In genomic region chr1:204563780-204564179, GRCh38 we compare ENCODE assay signal across 23 cellular contexts. TPM values are rescaled to one million over a fixed set of nuclear protein-coding genes. Genes with fewer than 3 reads are reported as not detected.
DNase-seq lines count a peak whose midpoint lies in the region; ATAC-seq lines count a peak whose summit lies in the region.
"Had no signal": no experiment of that assay in that cellular context is flagged by ENCODE, and none has a peak within 500 bp of the region (broad histone marks: within the 10 kb centered on the region; RNA-seq: fewer than 3 reads in every experiment).

No MANE protein-coding gene starts in this region.

- H3K27ac Mint-ChIP-seq in activated naive CD4-positive, alpha-beta T cell treated with anti-CD3 and anti-CD28 coated beads, Interleukin-2, amount 10 ng/mL, durations not matched to agents 7 days and 5 days: peak overlapping the region; percentile 81
- H3K27ac Mint-ChIP-seq in T-cell: peak overlapping the region; percentile 77 to 82
- peak overlapping the region; percentile 40 for H3K27ac Mint-ChIP-seq in activated naive CD8-positive, alpha-beta T cell treated with anti-CD3 and anti-CD28 coated beads, Interleukin-2, amount 50 U/mL, for 24 hours

- no peak overlapping the region for H3K4me3 Mint-ChIP-seq in activated naive CD4-positive, alpha-beta T cell treated with anti-CD3 and anti-CD28 coated beads, Interleukin-2, amount 10 ng/mL, durations not matched to agents 7 days and 5 days
- H3K4me3 Mint-ChIP-seq in T-cell: peak overlapping the region in 1 of 3 donors; percentile 1
- H3K4me3 Mint-ChIP-seq in activated naive CD8-positive, alpha-beta T cell treated with anti-CD3 and anti-CD28 coated beads, Interleukin-2, amount 50 U/mL, for 24 hours: no peak overlapping the region

- H3K4me1 Mint-ChIP-seq in activated naive CD4-positive, alpha-beta T cell treated with anti-CD3 and anti-CD28 coated beads, Interleukin-2, amount 10 ng/mL, durations not matched to agents 7 days and 5 days: peaks cover 73% of the 10 kb centered on the region
- peaks cover 53 to 60% (median 59%) of the 10 kb centered on the region in 3 donors for H3K4me1 Mint-ChIP-seq in T-cell
- H3K4me1 Mint-ChIP-seq in activated naive CD8-positive, alpha-beta T cell treated with anti-CD3 and anti-CD28 coated beads, Interleukin-2, amount 50 U/mL, for 24 hours: peaks cover 53% of the 10 kb centered on the region

- CTCF ChIA-PET in activated naive CD4-positive, alpha-beta T cell treated with anti-CD3 and anti-CD28 coated beads, Interleukin-2, amount 10 ng/mL, durations not matched to agents 7 days and 5 days (lab: Charles Lee): interaction anchor here (0.9 to 2.1 kb wide), 6 partner anchors 19 to 243 kb away, joined by 3 to 20 read pairs (median 3); partner anchors contain the start of gene MDM4
- CTCF ChIA-PET in T-cell (lab: Charles Lee): interaction anchor here (0.6 to 1.2 kb wide), 6 partner anchors 61 to 1543 kb away, joined by 3 to 5 read pairs (median 3); no protein-coding TSS in a partner anchor

- H3K9me3 ChIP-seq in thymus (ENCODE audit: control insufficient read depth): no peaks in the 10 kb centered on the region
- H3K9me3 ChIP-seq: suprapubic skin, vagina had no signal

- no peak for DNase-seq in activated naive CD4-positive, alpha-beta T cell treated with anti-CD3 and anti-CD28 coated beads, Interleukin-2, amount 10 ng/mL, durations not matched to agents 7 days and 5 days
- no peak for DNase-seq in activated naive CD4-positive, alpha-beta T cell (lab: John Stamatoyannopoulos, UW)
- DNase-seq in T-cell (no peak), NCI-H526 (lab: John Stamatoyannopoulos, UW) (no peak)
- no peak for DNase-seq in activated naive CD8-positive, alpha-beta T cell treated with anti-CD3 and anti-CD28 coated beads, Interleukin-2, amount 50 U/mL, for 24 hours
- DNase-seq: ACHN; anterior cingulate cortex; DMS53; kidney; NCI-H1417 treated with DMSO at 0.1 percent for 48 hours; NCI-H526 treated with DMSO at 0.1 percent for 48 hours; right cardiac atrium; stimulated activated CD4-positive, alpha-beta T cell treated with anti-CD3 and anti-CD28 coated beads, Interleukin-12 subunit alpha, Interleukin-12 subunit beta, amount 100 ng/mL, for 4 hours; SW 1271 had no signal

- POLR2A ChIA-PET in T-cell (lab: Charles Lee): interaction anchor here in 1 of 2 donors (0.7 kb wide), 1 partner anchor 42 kb away, joined by 3 read pairs; no protein-coding TSS in a partner anchor

- 86% methylated on average over 3 of the region's 3 CpGs for WGBS in thymus

- no peaks in the 10 kb centered on the region for H3K27me3 ChIP-seq in thymus (ENCODE audit: control insufficient read depth, insufficient read depth)
- H3K27me3 ChIP-seq: suprapubic skin, vagina had no signal

- H3K27ac ChIP-seq in thymus (ENCODE audit: low read depth): peak overlapping the region; percentile 67
- H3K27ac ChIP-seq: HL-60, suprapubic skin, vagina had no signal

- no peaks in the 10 kb centered on the region for H3K27me3 Mint-ChIP-seq in activated naive CD4-positive, alpha-beta T cell treated with anti-CD3 and anti-CD28 coated beads, Interleukin-2, amount 10 ng/mL, durations not matched to agents 7 days and 5 days
- H3K27me3 Mint-ChIP-seq in T-cell: no peaks in the 10 kb centered on the region
- no peaks in the 10 kb centered on the region for H3K27me3 Mint-ChIP-seq in activated naive CD8-positive, alpha-beta T cell treated with anti-CD3 and anti-CD28 coated beads, Interleukin-2, amount 50 U/mL, for 24 hours

- no peak overlapping the region for H3K4me3 ChIP-seq in thymus (ENCODE audit: low read length)
- H3K4me3 ChIP-seq: lung, suprapubic skin, vagina had no signal

- H3K9me3 Mint-ChIP-seq in activated naive CD4-positive, alpha-beta T cell treated with anti-CD3 and anti-CD28 coated beads, Interleukin-2, amount 10 ng/mL, durations not matched to agents 7 days and 5 days: no peaks in the 10 kb centered on the region
- H3K9me3 Mint-ChIP-seq in T-cell: no peaks in the 10 kb centered on the region
- no peaks in the 10 kb centered on the region for H3K9me3 Mint-ChIP-seq in activated naive CD8-positive, alpha-beta T cell treated with anti-CD3 and anti-CD28 coated beads, Interleukin-2, amount 50 U/mL, for 24 hours

- no peak for ATAC-seq in T-cell (replicated peaks in 1 of 4)
- no peak for ATAC-seq in activated naive CD8-positive, alpha-beta T cell treated with anti-CD3 and anti-CD28 coated beads, Interleukin-2, amount 50 U/mL, for 24 hours
- no peak for ATAC-seq in HG03097 (IDR thresholded peaks at IDR 0.05; ENCODE audit: low FRiP score, unreplicated experiment)
- no peak for ATAC-seq in HG03342 (IDR thresholded peaks at IDR 0.05; ENCODE audit: unreplicated experiment)
- ATAC-seq: esophagus mucosa, right cardiac atrium, Right ventricle myocardium inferior had no signal

- peaks cover 56% of the 10 kb centered on the region for H3K4me1 ChIP-seq in thymus (ENCODE audit: control insufficient read depth, insufficient read depth, low read length)
- H3K4me1 ChIP-seq: vagina had no signal

- peaks cover 30% of the 10 kb centered on the region for H3K36me3 ChIP-seq in thymus (ENCODE audit: control insufficient read depth, insufficient read depth)
- H3K36me3 ChIP-seq: vagina had no signal

- peaks cover 45% of the 10 kb centered on the region for H3K36me3 Mint-ChIP-seq in activated naive CD4-positive, alpha-beta T cell treated with anti-CD3 and anti-CD28 coated beads, Interleukin-2, amount 10 ng/mL, durations not matched to agents 7 days and 5 days
- H3K36me3 Mint-ChIP-seq in T-cell: peaks cover 29% of the 10 kb centered on the region
- peaks cover 30% of the 10 kb centered on the region for H3K36me3 Mint-ChIP-seq in activated naive CD8-positive, alpha-beta T cell treated with anti-CD3 and anti-CD28 coated beads, Interleukin-2, amount 50 U/mL, for 24 hours (ENCODE audit: low read depth)

RNA-seq across cellular contexts. Expression of gene MDM4, which starts 47.6 kb away (rescaled TPM):
- total RNA-seq in T-cell: 100 to 1,000 TPM; 168 to 288 (median 183) TPM
- 41.0 TPM for polyA plus RNA-seq in thymus
